ENCODE assay signal across 2 cellular contexts in the genomic region with DNA sequence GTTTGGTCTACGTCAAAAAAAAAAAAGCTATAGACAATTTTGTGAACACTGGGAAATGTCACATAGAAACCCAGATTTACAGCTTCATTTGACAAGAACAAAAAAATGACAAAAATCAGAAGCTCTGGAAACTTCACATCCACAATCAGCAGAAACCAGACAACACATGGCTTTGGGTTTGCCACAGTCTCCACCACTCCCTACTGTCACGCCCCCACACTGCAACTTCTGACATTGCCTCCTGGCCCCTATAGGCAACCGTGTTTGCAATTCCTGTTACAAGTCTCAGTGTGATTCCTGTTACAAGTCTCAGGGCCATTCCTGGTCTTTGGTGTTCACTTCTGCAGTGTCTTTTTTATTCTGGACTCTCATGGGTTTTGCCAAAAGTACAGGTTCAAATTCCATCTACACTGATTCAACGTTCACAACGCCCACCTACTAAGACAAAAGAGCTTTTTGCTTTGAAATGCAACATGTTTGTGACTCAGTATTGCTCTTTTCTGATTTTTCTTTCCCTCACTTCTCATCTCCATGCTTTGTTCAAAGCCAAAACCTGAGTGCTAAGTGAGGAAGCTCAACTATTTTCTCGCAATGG.
A peak's percentile ranks its signal among the peaks of the same experiment; 100 is the strongest.
TF ChIP-seq lines count a peak whose summit lies in the region.

No MANE protein-coding gene starts in this region.

TF ChIP-seq in HCT116, 20 proteins besides CTCF, POLR2A, EP300 and RAD21:
- TF ChIP-seq, protein P1, sequence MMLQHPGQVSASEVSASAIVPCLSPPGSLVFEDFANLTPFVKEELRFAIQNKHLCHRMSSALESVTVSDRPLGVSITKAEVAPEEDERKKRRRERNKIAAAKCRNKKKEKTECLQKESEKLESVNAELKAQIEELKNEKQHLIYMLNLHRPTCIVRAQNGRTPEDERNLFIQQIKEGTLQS (IDR thresholded peaks at IDR 0.05): no peak
- no peak for TF ChIP-seq YY1 (IDR thresholded peaks at IDR 0.05; ENCODE audit: extremely low read depth, insufficient replicate concordance, low read depth, low read length)
- TF ChIP-seq SRF (IDR thresholded peaks at IDR 0.05; ENCODE audit: low read depth): no peak
- TF ChIP-seq ZNF274 (IDR thresholded peaks at IDR 0.05; ENCODE audit: low read depth, low read length): no peak
- no peak for TF ChIP-seq ELF1 (IDR thresholded peaks at IDR 0.05; ENCODE audit: borderline replicate concordance, low read depth)
- TF ChIP-seq, protein P2, sequence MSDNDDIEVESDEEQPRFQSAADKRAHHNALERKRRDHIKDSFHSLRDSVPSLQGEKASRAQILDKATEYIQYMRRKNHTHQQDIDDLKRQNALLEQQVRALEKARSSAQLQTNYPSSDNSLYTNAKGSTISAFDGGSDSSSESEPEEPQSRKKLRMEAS (IDR thresholded peaks at IDR 0.05): no peak
- no peak for TF ChIP-seq CBX3 (IDR thresholded peaks at IDR 0.05; ENCODE audit: low read depth)
- TF ChIP-seq POLR2AphosphoS5 (IDR thresholded peaks at IDR 0.05; ENCODE audit: low read depth, low read length): no peak
- no peak for TF ChIP-seq TCF7L2 (IDR thresholded peaks at IDR 0.05; ENCODE audit: borderline replicate concordance, extremely low read depth, insufficient read depth, insufficient read length)
- TF ChIP-seq, protein P3, sequence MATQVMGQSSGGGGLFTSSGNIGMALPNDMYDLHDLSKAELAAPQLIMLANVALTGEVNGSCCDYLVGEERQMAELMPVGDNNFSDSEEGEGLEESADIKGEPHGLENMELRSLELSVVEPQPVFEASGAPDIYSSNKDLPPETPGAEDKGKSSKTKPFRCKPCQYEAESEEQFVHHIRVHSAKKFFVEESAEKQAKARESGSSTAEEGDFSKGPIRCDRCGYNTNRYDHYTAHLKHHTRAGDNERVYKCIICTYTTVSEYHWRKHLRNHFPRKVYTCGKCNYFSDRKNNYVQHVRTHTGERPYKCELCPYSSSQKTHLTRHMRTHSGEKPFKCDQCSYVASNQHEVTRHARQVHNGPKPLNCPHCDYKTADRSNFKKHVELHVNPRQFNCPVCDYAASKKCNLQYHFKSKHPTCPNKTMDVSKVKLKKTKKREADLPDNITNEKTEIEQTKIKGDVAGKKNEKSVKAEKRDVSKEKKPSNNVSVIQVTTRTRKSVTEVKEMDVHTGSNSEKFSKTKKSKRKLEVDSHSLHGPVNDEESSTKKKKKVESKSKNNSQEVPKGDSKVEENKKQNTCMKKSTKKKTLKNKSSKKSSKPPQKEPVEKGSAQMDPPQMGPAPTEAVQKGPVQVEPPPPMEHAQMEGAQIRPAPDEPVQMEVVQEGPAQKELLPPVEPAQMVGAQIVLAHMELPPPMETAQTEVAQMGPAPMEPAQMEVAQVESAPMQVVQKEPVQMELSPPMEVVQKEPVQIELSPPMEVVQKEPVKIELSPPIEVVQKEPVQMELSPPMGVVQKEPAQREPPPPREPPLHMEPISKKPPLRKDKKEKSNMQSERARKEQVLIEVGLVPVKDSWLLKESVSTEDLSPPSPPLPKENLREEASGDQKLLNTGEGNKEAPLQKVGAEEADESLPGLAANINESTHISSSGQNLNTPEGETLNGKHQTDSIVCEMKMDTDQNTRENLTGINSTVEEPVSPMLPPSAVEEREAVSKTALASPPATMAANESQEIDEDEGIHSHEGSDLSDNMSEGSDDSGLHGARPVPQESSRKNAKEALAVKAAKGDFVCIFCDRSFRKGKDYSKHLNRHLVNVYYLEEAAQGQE (IDR thresholded peaks at IDR 0.05; ENCODE audit: low read depth): no peak
- TF ChIP-seq SIN3A (IDR thresholded peaks at IDR 0.05; ENCODE audit: low read depth): no peak
TF ChIP-seq in HCT116: peak in this region for 0.

TF ChIP-seq in HepG2, 621 proteins besides CTCF, POLR2A, EP300 and RAD21 (continues in another document):
- TF ChIP-seq ZNF180 (CRISPR knock-in tag; IDR thresholded peaks at IDR 0.05; ENCODE audit: borderline replicate concordance, low read depth) (peak; percentile 100; the same call in 1 of the 2 replicates), GTF3A (CRISPR knock-in tag; conservative IDR thresholded peaks at IDR 0.05) (no peak), ATM (IDR thresholded peaks at IDR 0.05; ENCODE audit: borderline replicate concordance) (no peak), PHF21A (CRISPR knock-in tag; IDR thresholded peaks at IDR 0.05) (no peak), ZNF572 (CRISPR knock-in tag; IDR thresholded peaks at IDR 0.05) (no peak), TEAD3 (CRISPR knock-in tag; optimal IDR thresholded peaks at IDR 0.05; ENCODE audit: borderline replicate concordance) (peak; percentile 31), SOX5 (CRISPR knock-in tag; IDR thresholded peaks at IDR 0.05; ENCODE audit: borderline replicate concordance) (peak; percentile 28; the same call in 1 of the 2 replicates), HNF4A (CRISPR knock-in tag; IDR thresholded peaks at IDR 0.05) (peak; percentile 25; the same call in 1 of the 2 replicates), PRMT3 (CRISPR knock-in tag; IDR thresholded peaks at IDR 0.05; ENCODE audit: borderline replicate concordance, low read depth) (no peak), ZMYM4 (CRISPR knock-in tag; IDR thresholded peaks at IDR 0.05) (peak; percentile 49; the same call in 1 of the 2 replicates), HDAC1 (CRISPR knock-in tag; IDR thresholded peaks at IDR 0.05) (0 out of 2 replicates have a peak, but pooled peaks have one; percentile 29), ZMYM2 (CRISPR knock-in tag; IDR thresholded peaks at IDR 0.05) (peak; percentile 58; the same call in 1 of the 2 replicates), ZNF644 (CRISPR knock-in tag; IDR thresholded peaks at IDR 0.05; ENCODE audit: low read depth) (0 out of 2 replicates have a peak, but pooled peaks have one; percentile 15)
- TF ChIP-seq, protein P4, sequence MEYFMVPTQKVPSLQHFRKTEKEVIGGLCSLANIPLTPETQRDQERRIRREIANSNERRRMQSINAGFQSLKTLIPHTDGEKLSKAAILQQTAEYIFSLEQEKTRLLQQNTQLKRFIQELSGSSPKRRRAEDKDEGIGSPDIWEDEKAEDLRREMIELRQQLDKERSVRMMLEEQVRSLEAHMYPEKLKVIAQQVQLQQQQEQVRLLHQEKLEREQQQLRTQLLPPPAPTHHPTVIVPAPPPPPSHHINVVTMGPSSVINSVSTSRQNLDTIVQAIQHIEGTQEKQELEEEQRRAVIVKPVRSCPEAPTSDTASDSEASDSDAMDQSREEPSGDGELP (IDR thresholded peaks at IDR 0.05; ENCODE audit: borderline replicate concordance, low read depth): no peak
- TF ChIP-seq, protein P2 (IDR thresholded peaks at IDR 0.05): 0 out of 2 replicates have a peak, but pooled peaks have one; percentile 8
- TF ChIP-seq, protein P5, sequence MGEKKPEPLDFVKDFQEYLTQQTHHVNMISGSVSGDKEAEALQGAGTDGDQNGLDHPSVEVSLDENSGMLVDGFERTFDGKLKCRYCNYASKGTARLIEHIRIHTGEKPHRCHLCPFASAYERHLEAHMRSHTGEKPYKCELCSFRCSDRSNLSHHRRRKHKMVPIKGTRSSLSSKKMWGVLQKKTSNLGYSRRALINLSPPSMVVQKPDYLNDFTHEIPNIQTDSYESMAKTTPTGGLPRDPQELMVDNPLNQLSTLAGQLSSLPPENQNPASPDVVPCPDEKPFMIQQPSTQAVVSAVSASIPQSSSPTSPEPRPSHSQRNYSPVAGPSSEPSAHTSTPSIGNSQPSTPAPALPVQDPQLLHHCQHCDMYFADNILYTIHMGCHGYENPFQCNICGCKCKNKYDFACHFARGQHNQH (CRISPR knock-in tag; IDR thresholded peaks at IDR 0.05): no peak
- TF ChIP-seq, protein P6, sequence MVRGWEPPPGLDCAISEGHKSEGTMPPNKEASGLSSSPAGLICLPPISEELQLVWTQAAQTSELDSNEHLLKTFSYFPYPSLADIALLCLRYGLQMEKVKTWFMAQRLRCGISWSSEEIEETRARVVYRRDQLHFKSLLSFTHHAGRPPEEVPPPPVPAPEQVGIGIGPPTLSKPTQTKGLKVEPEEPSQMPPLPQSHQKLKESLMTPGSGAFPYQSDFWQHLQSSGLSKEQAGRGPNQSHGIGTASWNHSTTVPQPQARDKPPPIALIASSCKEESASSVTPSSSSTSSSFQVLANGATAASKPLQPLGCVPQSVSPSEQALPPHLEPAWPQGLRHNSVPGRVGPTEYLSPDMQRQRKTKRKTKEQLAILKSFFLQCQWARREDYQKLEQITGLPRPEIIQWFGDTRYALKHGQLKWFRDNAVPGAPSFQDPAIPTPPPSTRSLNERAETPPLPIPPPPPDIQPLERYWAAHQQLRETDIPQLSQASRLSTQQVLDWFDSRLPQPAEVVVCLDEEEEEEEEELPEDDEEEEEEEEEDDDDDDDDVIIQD (CRISPR knock-in tag; IDR thresholded peaks at IDR 0.05; ENCODE audit: low read depth): 0 out of 2 replicates have a peak, but pooled peaks have one; percentile 27
- TF ChIP-seq, protein P7, sequence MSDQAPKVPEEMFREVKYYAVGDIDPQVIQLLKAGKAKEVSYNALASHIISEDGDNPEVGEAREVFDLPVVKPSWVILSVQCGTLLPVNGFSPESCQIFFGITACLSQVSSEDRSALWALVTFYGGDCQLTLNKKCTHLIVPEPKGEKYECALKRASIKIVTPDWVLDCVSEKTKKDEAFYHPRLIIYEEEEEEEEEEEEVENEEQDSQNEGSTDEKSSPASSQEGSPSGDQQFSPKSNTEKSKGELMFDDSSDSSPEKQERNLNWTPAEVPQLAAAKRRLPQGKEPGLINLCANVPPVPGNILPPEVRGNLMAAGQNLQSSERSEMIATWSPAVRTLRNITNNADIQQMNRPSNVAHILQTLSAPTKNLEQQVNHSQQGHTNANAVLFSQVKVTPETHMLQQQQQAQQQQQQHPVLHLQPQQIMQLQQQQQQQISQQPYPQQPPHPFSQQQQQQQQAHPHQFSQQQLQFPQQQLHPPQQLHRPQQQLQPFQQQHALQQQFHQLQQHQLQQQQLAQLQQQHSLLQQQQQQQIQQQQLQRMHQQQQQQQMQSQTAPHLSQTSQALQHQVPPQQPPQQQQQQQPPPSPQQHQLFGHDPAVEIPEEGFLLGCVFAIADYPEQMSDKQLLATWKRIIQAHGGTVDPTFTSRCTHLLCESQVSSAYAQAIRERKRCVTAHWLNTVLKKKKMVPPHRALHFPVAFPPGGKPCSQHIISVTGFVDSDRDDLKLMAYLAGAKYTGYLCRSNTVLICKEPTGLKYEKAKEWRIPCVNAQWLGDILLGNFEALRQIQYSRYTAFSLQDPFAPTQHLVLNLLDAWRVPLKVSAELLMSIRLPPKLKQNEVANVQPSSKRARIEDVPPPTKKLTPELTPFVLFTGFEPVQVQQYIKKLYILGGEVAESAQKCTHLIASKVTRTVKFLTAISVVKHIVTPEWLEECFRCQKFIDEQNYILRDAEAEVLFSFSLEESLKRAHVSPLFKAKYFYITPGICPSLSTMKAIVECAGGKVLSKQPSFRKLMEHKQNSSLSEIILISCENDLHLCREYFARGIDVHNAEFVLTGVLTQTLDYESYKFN (CRISPR knock-in tag; conservative IDR thresholded peaks at IDR 0.05): peak; percentile 37; the same call in 1 of the 2 replicates
- TF ChIP-seq, protein P8, sequence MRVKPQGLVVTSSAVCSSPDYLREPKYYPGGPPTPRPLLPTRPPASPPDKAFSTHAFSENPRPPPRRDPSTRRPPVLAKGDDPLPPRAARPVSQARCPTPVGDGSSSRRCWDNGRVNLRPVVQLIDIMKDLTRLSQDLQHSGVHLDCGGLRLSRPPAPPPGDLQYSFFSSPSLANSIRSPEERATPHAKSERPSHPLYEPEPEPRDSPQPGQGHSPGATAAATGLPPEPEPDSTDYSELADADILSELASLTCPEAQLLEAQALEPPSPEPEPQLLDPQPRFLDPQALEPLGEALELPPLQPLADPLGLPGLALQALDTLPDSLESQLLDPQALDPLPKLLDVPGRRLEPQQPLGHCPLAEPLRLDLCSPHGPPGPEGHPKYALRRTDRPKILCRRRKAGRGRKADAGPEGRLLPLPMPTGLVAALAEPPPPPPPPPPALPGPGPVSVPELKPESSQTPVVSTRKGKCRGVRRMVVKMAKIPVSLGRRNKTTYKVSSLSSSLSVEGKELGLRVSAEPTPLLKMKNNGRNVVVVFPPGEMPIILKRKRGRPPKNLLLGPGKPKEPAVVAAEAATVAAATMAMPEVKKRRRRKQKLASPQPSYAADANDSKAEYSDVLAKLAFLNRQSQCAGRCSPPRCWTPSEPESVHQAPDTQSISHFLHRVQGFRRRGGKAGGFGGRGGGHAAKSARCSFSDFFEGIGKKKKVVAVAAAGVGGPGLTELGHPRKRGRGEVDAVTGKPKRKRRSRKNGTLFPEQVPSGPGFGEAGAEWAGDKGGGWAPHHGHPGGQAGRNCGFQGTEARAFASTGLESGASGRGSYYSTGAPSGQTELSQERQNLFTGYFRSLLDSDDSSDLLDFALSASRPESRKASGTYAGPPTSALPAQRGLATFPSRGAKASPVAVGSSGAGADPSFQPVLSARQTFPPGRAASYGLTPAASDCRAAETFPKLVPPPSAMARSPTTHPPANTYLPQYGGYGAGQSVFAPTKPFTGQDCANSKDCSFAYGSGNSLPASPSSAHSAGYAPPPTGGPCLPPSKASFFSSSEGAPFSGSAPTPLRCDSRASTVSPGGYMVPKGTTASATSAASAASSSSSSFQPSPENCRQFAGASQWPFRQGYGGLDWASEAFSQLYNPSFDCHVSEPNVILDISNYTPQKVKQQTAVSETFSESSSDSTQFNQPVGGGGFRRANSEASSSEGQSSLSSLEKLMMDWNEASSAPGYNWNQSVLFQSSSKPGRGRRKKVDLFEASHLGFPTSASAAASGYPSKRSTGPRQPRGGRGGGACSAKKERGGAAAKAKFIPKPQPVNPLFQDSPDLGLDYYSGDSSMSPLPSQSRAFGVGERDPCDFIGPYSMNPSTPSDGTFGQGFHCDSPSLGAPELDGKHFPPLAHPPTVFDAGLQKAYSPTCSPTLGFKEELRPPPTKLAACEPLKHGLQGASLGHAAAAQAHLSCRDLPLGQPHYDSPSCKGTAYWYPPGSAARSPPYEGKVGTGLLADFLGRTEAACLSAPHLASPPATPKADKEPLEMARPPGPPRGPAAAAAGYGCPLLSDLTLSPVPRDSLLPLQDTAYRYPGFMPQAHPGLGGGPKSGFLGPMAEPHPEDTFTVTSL (CRISPR knock-in tag; IDR thresholded peaks at IDR 0.05; ENCODE audit: borderline replicate concordance): peak; percentile 31; the same call in 1 of the 2 replicates
- TF ChIP-seq, protein P9, sequence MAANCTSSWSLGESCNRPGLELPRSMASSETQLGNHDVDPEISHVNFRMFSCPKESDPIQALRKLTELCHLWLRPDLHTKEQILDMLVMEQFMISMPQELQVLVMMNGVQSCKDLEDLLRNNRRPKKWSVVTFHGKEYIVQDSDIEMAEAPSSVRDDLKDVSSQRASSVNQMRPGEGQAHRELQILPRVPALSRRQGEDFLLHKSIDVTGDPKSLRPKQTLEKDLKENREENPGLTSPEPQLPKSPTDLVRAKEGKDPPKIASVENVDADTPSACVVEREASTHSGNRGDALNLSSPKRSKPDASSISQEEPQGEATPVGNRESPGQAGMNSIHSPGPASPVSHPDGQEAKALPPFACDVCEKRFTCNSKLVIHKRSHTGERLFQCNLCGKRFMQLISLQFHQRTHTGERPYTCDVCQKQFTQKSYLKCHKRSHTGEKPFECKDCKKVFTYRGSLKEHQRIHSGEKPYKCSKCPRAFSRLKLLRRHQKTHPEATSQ (CRISPR knock-in tag; IDR thresholded peaks at IDR 0.05; ENCODE audit: borderline replicate concordance): no peak
